ENCODE assay signal across 19 cellular contexts in genomic region chr12:32450363-32450762, GRCh38. TPM values are rescaled to one million over a fixed set of nuclear protein-coding genes. Genes with fewer than 3 reads are reported as not detected.
A peak's percentile ranks its signal among the peaks of the same experiment; 100 is the strongest.
DNase-seq lines count a peak whose midpoint lies in the region; ATAC-seq and TF ChIP-seq lines count a peak whose summit lies in the region.
"Had no signal": no experiment of that assay in that cellular context is flagged by ENCODE, and none has a peak within 500 bp of the region (broad histone marks: within the 10 kb centered on the region; RNA-seq: fewer than 3 reads in every experiment).

No MANE protein-coding gene starts in this region.

- TF ChIP-seq POLR2A in stomach (IDR thresholded peaks at IDR 0.05): no peak

- TF ChIP-seq CTCF in RWPE1 (conservative IDR thresholded peaks at IDR 0.05; ENCODE audit: low read depth): no peak
- no peak for TF ChIP-seq CTCF in hepatocyte (IDR thresholded peaks at IDR 0.05; ENCODE audit: poor library complexity)
- TF ChIP-seq CTCF in stomach (IDR thresholded peaks at IDR 0.05): no peak
- TF ChIP-seq CTCF in PC-9 (conservative IDR thresholded peaks at IDR 0.05): no peak

- 88% methylated on average over 2 of the region's 2 CpGs for WGBS in hepatocyte (ENCODE audit: low lambda C conversion rate, missing lambda C conversion rate)
- 51 to 78% (median 61%) methylated on average over 2 of the region's 2 CpGs for WGBS in stomach, 5 donors

- no peak for TF ChIP-seq EP300 in stomach (IDR thresholded peaks at IDR 0.05)

- H3F3A ChIP-seq in PC-9 (ENCODE audit: insufficient read depth, low read depth): peaks cover 6% of the 10 kb centered on the region; the same call in 1 of the 2 replicates

- H2AFZ ChIP-seq in hepatocyte (no peak overlapping the region), PC-9 (no peak overlapping the region)
- H2AFZ ChIP-seq: GM23248 had no signal

- POLR2A ChIA-PET in RWPE1 (lab: Yijun Ruan, JAX; ENCODE audit: low non-redundant PET) (no interaction called here), PC-9 (lab: Charles Lee; ENCODE audit: unreplicated experiment) (interaction anchor here (0.7 kb wide), 1 partner anchor 1502 kb away, joined by 3 read pairs; no protein-coding TSS in a partner anchor)

- peak overlapping the region; percentile 59 for H3K27ac ChIP-seq in RWPE1
- peak overlapping the region; percentile 24 for H3K27ac ChIP-seq in hepatocyte
- H3K27ac ChIP-seq in stomach: peak overlapping the region in 3 of 5 donors; percentile 8 to 45 (median 29)
- H3K27ac ChIP-seq in PC-9: no peak overlapping the region
- H3K27ac ChIP-seq: GM23248 had no signal

- H4K20me1 ChIP-seq in hepatocyte (ENCODE audit: insufficient read depth, poor library complexity, severe bottlenecking) (no peaks in the 10 kb centered on the region), PC-9 (ENCODE audit: insufficient read depth) (no peaks in the 10 kb centered on the region)

- peak; percentile 41 for ATAC-seq in Right ventricle myocardium inferior
- ATAC-seq in left cardiac atrium: no peak
- no peak for ATAC-seq in GM21737 (IDR thresholded peaks at IDR 0.05; ENCODE audit: unreplicated experiment)
- no peak for ATAC-seq in sciatic nerve
- ATAC-seq: HCT116 had no signal

- H3K27me3 ChIP-seq in hepatocyte (no peaks in the 10 kb centered on the region), stomach (no peaks in the 10 kb centered on the region), PC-9 (ENCODE audit: insufficient read depth, low read depth) (no peaks in the 10 kb centered on the region)

- no peaks in the 10 kb centered on the region for H3K9me2 ChIP-seq in hepatocyte (replicated peaks; ENCODE audit: insufficient read depth)
- no peaks in the 10 kb centered on the region for H3K9me2 ChIP-seq in PC-9 (ENCODE audit: insufficient read depth)

- H3K4me1 ChIP-seq in hepatocyte (ENCODE audit: insufficient read depth) (peaks cover 39% of the 10 kb centered on the region), stomach (peaks cover 15 to 84% (median 45%) of the 10 kb centered on the region in 4 donors), PC-9 (replicated peaks; ENCODE audit: insufficient read depth) (peaks cover 43% of the 10 kb centered on the region)

- CTCF ChIA-PET in RWPE1 (lab: Yijun Ruan, JAX): no interaction called here
- CTCF ChIA-PET in PC-9 (lab: Charles Lee): no interaction called here

- H3K79me2 ChIP-seq in hepatocyte (peaks cover 79% of the 10 kb centered on the region), PC-9 (ENCODE audit: low read depth) (peaks cover 34% of the 10 kb centered on the region)

- H3K36me3 ChIP-seq in hepatocyte (replicated peaks; ENCODE audit: insufficient read depth, low read depth): no peaks in the 10 kb centered on the region
- no peaks in the 10 kb centered on the region for H3K36me3 ChIP-seq in stomach
- H3K36me3 ChIP-seq in PC-9 (ENCODE audit: low read depth): no peaks in the 10 kb centered on the region

- H3K4me2 ChIP-seq in hepatocyte (no peak overlapping the region), PC-9 (no peak overlapping the region)

- H3K4me3 ChIP-seq in hepatocyte: no peak overlapping the region
- H3K4me3 ChIP-seq in stomach: no peak overlapping the region
- H3K4me3 ChIP-seq in PC-9: no peak overlapping the region
- H3K4me3 ChIP-seq: GM23248, K562 had no signal

- H3K9me3 ChIP-seq in hepatocyte (ENCODE audit: low read depth) (no peaks in the 10 kb centered on the region), stomach (no peaks in the 10 kb centered on the region), PC-9 (ENCODE audit: insufficient read depth, low read depth) (no peaks in the 10 kb centered on the region)

- no TSS peak for BruUV-seq in PC-9 (replicated peaks; lab: Mats Ljungman, UMichigan)

- DNase-seq in Right ventricle myocardium inferior (ENCODE audit: missing footprints): no peak
- DNase-seq in left cardiac atrium: no peak
- DNase-seq in RWPE1 (ENCODE audit: low spot score): no peak
- DNase-seq in hepatocyte (ENCODE audit: low spot score): no peak
- no peak for DNase-seq in stomach
- DNase-seq in PC-9: no peak
- no peak for DNase-seq in sciatic nerve (ENCODE audit: low spot score)
- DNase-seq: 8988T, DMS153, GF-D8, GM23248, NCI-H1105, NCI-H2107, NCI-H510A treated with DMSO at 0.1 percent for 48 hours, NCI-H774, OCI-M1 had no signal

- intact Hi-C loops in Right ventricle myocardium inferior (cut with DNase I) (no loop called here), left cardiac atrium (cut with DNase I) (no loop called here), stomach (cut with DNase I; ENCODE audit: low total_unique reads) (no loop called here), PC-9 (cut with micrococcal nuclease; ENCODE audit: unreplicated experiment) (no loop called here), sciatic nerve (cut with DNase I) (loop anchor here (10.0 kb wide), 1 partner anchor 204 kb away; no protein-coding TSS in a partner anchor)

RNA-seq across cellular contexts. Expression of gene FGD4, which starts 51.0 kb away (rescaled TPM):
- 17.4 TPM for total RNA-seq in Right ventricle myocardium inferior
- 10 to 100 TPM; 15.9 to 16.0 TPM for total RNA-seq in left cardiac atrium
- total RNA-seq in hepatocyte: 38.3 and 41.5 TPM in 2 replicates
- polyA plus RNA-seq in hepatocyte: 15.2 and 17.1 TPM in 2 replicates
- 100 to 1,000 TPM in 4 of 5 donors, 10 to 100 TPM in 1; 57.6 to 138 (median 131) TPM for total RNA-seq in stomach
- polyA plus RNA-seq in stomach: 10 to 100 TPM in 1 of 3 donors, 1 to 10 TPM in 2; 5.5 to 11.0 (median 9.0) TPM
- 26.2 and 28.3 TPM in 2 replicates for total RNA-seq in PC-9 (2021)
- total RNA-seq in sciatic nerve: 54.6 TPM
